In the genomic region with DNA sequence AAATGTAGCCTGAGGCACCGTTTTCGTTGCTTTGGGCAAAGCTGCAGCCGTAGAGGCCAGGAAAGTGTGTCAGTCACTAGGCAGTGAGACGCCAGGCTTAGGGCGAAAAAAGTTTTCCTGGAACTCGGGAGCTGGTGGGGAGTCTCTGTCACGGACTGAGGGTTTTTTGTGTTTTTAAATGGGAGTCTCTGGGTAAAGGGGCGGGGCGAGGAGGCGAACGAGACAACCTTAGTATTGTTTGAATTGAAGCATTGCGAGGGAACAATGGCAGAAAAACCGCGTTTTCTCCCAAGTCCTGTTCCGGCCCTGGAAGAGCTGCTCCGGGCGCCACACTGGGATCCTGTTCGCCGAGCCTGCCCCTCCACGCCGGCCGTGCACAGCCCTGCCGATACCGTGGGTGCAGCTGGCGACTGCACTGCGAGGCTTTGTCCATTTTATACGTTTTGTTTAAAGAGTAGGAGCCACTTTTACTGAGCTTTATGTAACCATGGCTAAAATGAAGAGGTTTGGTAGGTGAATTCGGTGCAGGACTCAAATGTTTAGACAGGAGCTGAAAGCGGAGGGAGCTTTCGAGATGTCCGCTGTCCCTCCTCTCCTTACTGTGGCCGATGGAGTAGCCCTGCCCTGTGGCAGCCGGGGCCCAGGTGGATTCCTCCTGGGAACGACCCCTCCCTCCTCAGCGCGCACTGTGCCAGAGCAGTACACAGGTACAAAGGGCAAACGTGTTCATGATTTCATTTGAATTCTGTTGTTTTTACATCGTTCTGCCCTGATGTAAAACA, we compare ENCODE assay signal across 10 cellular contexts. TPM values are rescaled to one million over a fixed set of nuclear protein-coding genes. Genes with fewer than 3 reads are reported as not detected.
DNase-seq lines count a peak whose midpoint lies in the region; ATAC-seq and TF ChIP-seq lines count a peak whose summit lies in the region.
"Had no signal": no experiment of that assay in that cellular context is flagged by ENCODE, and none has a peak within 500 bp of the region (broad histone marks: within the 10 kb centered on the region; RNA-seq: fewer than 3 reads in every experiment).

No MANE protein-coding gene starts in this region.

- H3K36me3 ChIP-seq in liver (ENCODE audit: control insufficient read depth in 4 of 4, insufficient read depth in 3 of 4, low read depth in 1 of 4, low read length in 3 of 4) (no peaks in the 10 kb centered on the region), upper lobe of left lung (peaks cover 0 to 8% (median 0%) of the 10 kb centered on the region in 4 donors), OCI-LY7 (ENCODE audit: insufficient read depth, low read length) (no peaks in the 10 kb centered on the region)
- no peaks in the 10 kb centered on the region for H3K36me3 ChIP-seq in CD4-positive, alpha-beta memory T cell (ENCODE audit: insufficient read depth, low read length)
- H3K36me3 ChIP-seq: BE2C had no signal

- no peaks in the 10 kb centered on the region for H3K9me3 Mint-ChIP-seq in activated CD4-positive, alpha-beta T cell treated with anti-CD3 and anti-CD28 coated beads, Interleukin-2, amount 10 ng/mL, durations not matched to agents 24 days and 14 days
- peaks cover 0 to 2% (median 0%) of the 10 kb centered on the region in 8 donors for H3K9me3 Mint-ChIP-seq in CD4-positive, alpha-beta memory T cell

- peaks cover 5% of the 10 kb centered on the region for H3K4me1 Mint-ChIP-seq in activated CD4-positive, alpha-beta T cell treated with anti-CD3 and anti-CD28 coated beads, Interleukin-2, amount 10 ng/mL, durations not matched to agents 24 days and 14 days
- H3K4me1 Mint-ChIP-seq in CD4-positive, alpha-beta memory T cell: peaks cover 0 to 12% (median 3%) of the 10 kb centered on the region in 4 donors

- H3K4me3 ChIP-seq in liver (ENCODE audit: low read depth in 1 of 3, low read length in 3 of 3) (peak overlapping the region; percentile 20 to 55 (median 25)), upper lobe of left lung (peak overlapping the region; percentile 56 to 81 (median 71)), OCI-LY7 (ENCODE audit: low read depth, low read length, poor library complexity, severe bottlenecking) (no peak overlapping the region)
- H3K4me3 ChIP-seq in CD4-positive, alpha-beta memory T cell (ENCODE audit: low read length in 2 of 2): no peak overlapping the region

- peaks cover 2% of the 10 kb centered on the region for H3K36me3 Mint-ChIP-seq in activated CD4-positive, alpha-beta T cell treated with anti-CD3 and anti-CD28 coated beads, Interleukin-2, amount 10 ng/mL, durations not matched to agents 24 days and 14 days (ENCODE audit: low read depth)
- H3K36me3 Mint-ChIP-seq in CD4-positive, alpha-beta memory T cell: no peaks in the 10 kb centered on the region

- no peak overlapping the region for H3K9ac ChIP-seq in liver (ENCODE audit: low read depth in 1 of 2, low read length in 2 of 2)

- no TSS peak for BruUV-seq in OCI-LY7 (replicated peaks; lab: Mats Ljungman, UMichigan)

- DNase-seq in activated CD4-positive, alpha-beta T cell treated with anti-CD3 and anti-CD28 coated beads, Interleukin-2, amount 10 ng/mL, durations not matched to agents 24 days and 14 days: no peak
- DNase-seq in activated CD4-positive, alpha-beta T cell treated with anti-CD3 and anti-CD28 coated beads for 4 hours: no peak
- DNase-seq in upper lobe of left lung: no peak
- DNase-seq in OCI-LY7 (ENCODE audit: low spot score): no peak
- no peak for DNase-seq in CD4-positive, alpha-beta memory T cell
- DNase-seq: BE2C had no signal

- H2AFZ ChIP-seq in OCI-LY7 (ENCODE audit: low read length): no peak overlapping the region

- WGBS in liver: 3% methylated on average over 38 of the region's 38 CpGs
- 2 to 3% methylated on average over 23 to 38 of the region's 38 CpGs for WGBS in upper lobe of left lung, 2 donors

- peak overlapping the region; percentile 45 for H3K27ac Mint-ChIP-seq in activated CD4-positive, alpha-beta T cell treated with anti-CD3 and anti-CD28 coated beads, Interleukin-2, amount 10 ng/mL, durations not matched to agents 24 days and 14 days
- no peak overlapping the region for H3K27ac Mint-ChIP-seq in CD4-positive, alpha-beta memory T cell

- H3K9me3 ChIP-seq in liver (ENCODE audit: control insufficient read depth in 4 of 4, low read length in 3 of 4) (no peaks in the 10 kb centered on the region), upper lobe of left lung (no peaks in the 10 kb centered on the region), OCI-LY7 (ENCODE audit: low read length) (no peaks in the 10 kb centered on the region)
- H3K9me3 ChIP-seq in CD4-positive, alpha-beta memory T cell (ENCODE audit: control insufficient read depth in 1 of 2, low read length in 2 of 2): no peaks in the 10 kb centered on the region
- H3K9me3 ChIP-seq: BE2C had no signal

- TF ChIP-seq POLR2A in upper lobe of left lung (IDR thresholded peaks at IDR 0.05): no peak

- intact Hi-C loops in activated CD4-positive, alpha-beta T cell treated with anti-CD3 and anti-CD28 coated beads, Interleukin-2, amount 10 ng/mL, durations not matched to agents 24 days and 14 days (cut with micrococcal nuclease): loop anchor here (5.0 to 10.0 kb wide), 2 partner anchors 104 to 806 kb away; a partner anchor contains a TSS
- intact Hi-C loops in OCI-LY7 (cut with micrococcal nuclease; ENCODE audit: unreplicated experiment): no loop called here
- intact Hi-C loops in CD4-positive, alpha-beta memory T cell (cut with micrococcal nuclease): no loop called here

- TF ChIP-seq RAD21 in liver (IDR thresholded peaks at IDR 0.05): no peak

- no peak for TF ChIP-seq EP300 in upper lobe of left lung (IDR thresholded peaks at IDR 0.05)

- POLR2A ChIA-PET in OCI-LY7 (lab: Charles Lee): no interaction called here
- POLR2A ChIA-PET in CD4-positive, alpha-beta memory T cell (lab: Charles Lee; ENCODE audit: partially characterized antibody): no interaction called here

- no peaks in the 10 kb centered on the region for H3K9me2 ChIP-seq in OCI-LY7 (ENCODE audit: insufficient read depth, low read length)

- H3K27me3 Mint-ChIP-seq in activated CD4-positive, alpha-beta T cell treated with anti-CD3 and anti-CD28 coated beads, Interleukin-2, amount 10 ng/mL, durations not matched to agents 24 days and 14 days: peaks cover 73% of the 10 kb centered on the region
- H3K27me3 Mint-ChIP-seq in CD4-positive, alpha-beta memory T cell: peaks cover 39 to 46% of the 10 kb centered on the region in 2 donors

- no peaks in the 10 kb centered on the region for H4K20me1 ChIP-seq in OCI-LY7 (ENCODE audit: insufficient read depth, low read length)

- no peak for TF ChIP-seq CTCF in liver (IDR thresholded peaks at IDR 0.05; ENCODE audit: low read depth, low read length, missing input control)
- no peak for TF ChIP-seq CTCF in upper lobe of left lung (IDR thresholded peaks at IDR 0.05)
- no peak for TF ChIP-seq CTCF in OCI-LY7 (conservative IDR thresholded peaks at IDR 0.05; ENCODE audit: low read length)

- peak overlapping the region; percentile 51 for H3K4me3 Mint-ChIP-seq in activated CD4-positive, alpha-beta T cell treated with anti-CD3 and anti-CD28 coated beads, Interleukin-2, amount 10 ng/mL, durations not matched to agents 24 days and 14 days
- peak overlapping the region in 1 of 8 donors; percentile 17 for H3K4me3 Mint-ChIP-seq in CD4-positive, alpha-beta memory T cell

- H3K79me2 ChIP-seq in OCI-LY7 (ENCODE audit: insufficient read depth, low read depth, low read length): no peaks in the 10 kb centered on the region

- CTCF ChIA-PET in OCI-LY7 (lab: Charles Lee; ENCODE audit: unreplicated experiment): no interaction called here
- CTCF ChIA-PET in CD4-positive, alpha-beta memory T cell (lab: Charles Lee; ENCODE audit: partially characterized antibody): no interaction called here

- peak in 1 of 2 donors; percentile 18 for ATAC-seq in upper lobe of left lung (ENCODE audit: low FRiP score in 2 of 2)
- no peak for ATAC-seq in GM21717 (IDR thresholded peaks at IDR 0.05; ENCODE audit: unreplicated experiment)

- H3K4me2 ChIP-seq in OCI-LY7 (ENCODE audit: low read length): no peak overlapping the region

- H3K4me1 ChIP-seq in liver (ENCODE audit: control insufficient read depth in 4 of 4, insufficient read depth in 4 of 4, low read length in 3 of 4) (peaks cover 3 to 33% (median 20%) of the 10 kb centered on the region in 4 donors), upper lobe of left lung (peaks cover 18 to 61% (median 33%) of the 10 kb centered on the region in 4 donors), OCI-LY7 (ENCODE audit: insufficient read depth, low read length, poor library complexity, severe bottlenecking) (no peaks in the 10 kb centered on the region)
- H3K4me1 ChIP-seq in CD4-positive, alpha-beta memory T cell (ENCODE audit: insufficient read depth, low read length): no peaks in the 10 kb centered on the region
- H3K4me1 ChIP-seq: BE2C had no signal

- H3K27me3 ChIP-seq in liver (ENCODE audit: control insufficient read depth in 4 of 4, insufficient read depth in 4 of 4, low read length in 3 of 4) (peaks cover 3 to 21% (median 8%) of the 10 kb centered on the region in 4 donors), upper lobe of left lung (peaks cover 0 to 7% (median 3%) of the 10 kb centered on the region in 4 donors)
- peaks cover 4% of the 10 kb centered on the region for H3K27me3 ChIP-seq in CD4-positive, alpha-beta memory T cell (ENCODE audit: insufficient read depth, low read length)

- H3K27ac ChIP-seq in cingulate gyrus (ENCODE audit: low read depth, low read length): peak overlapping the region; percentile 65
- peak overlapping the region; percentile 51 to 79 for H3K27ac ChIP-seq in liver (ENCODE audit: low read depth in 1 of 2, low read length in 2 of 2)
- H3K27ac ChIP-seq in upper lobe of left lung: peak overlapping the region; percentile 91 to 95 (median 93)
- H3K27ac ChIP-seq in OCI-LY7 (ENCODE audit: low read depth, low read length, poor library complexity, severe bottlenecking): no peak overlapping the region
- no peak overlapping the region for H3K27ac ChIP-seq in CD4-positive, alpha-beta memory T cell (ENCODE audit: low read depth, low read length)
- H3K27ac ChIP-seq: HL-60 had no signal

RNA-seq across cellular contexts. Expression of a gene that starts 1.5 kb away (rescaled TPM):
- not detected in 2 replicates for total RNA-seq in activated CD4-positive, alpha-beta T cell treated with anti-CD3 and anti-CD28 coated beads, Interleukin-2, amount 10 ng/mL, durations not matched to agents 24 days and 14 days
- 10 to 100 TPM; 40.0 to 45.2 TPM for total RNA-seq in liver
- 10 to 100 TPM in 1 of 2 donors, 1 to 10 TPM in 1; 8.0 to 40.7 TPM for polyA plus RNA-seq in liver
- total RNA-seq in upper lobe of left lung: 100 to 1,000 TPM; 169 to 458 (median 258) TPM
- total RNA-seq in OCI-LY7 (2014; rRNA removed; shearing (Covaris generic)): 2.5 TPM in 1 of 2 replicates, not detected in the other
- total RNA-seq in OCI-LY7 (2022): 0.24 and 0.34 TPM in 2 replicates
- total RNA-seq in CD4-positive, alpha-beta memory T cell: not detected
- polyA plus RNA-seq in CD4-positive, alpha-beta memory T cell: not detected

RNA-seq across cellular contexts. Expression of a gene that starts 1.6 kb away (rescaled TPM):
- not detected in 2 replicates for total RNA-seq in activated CD4-positive, alpha-beta T cell treated with anti-CD3 and anti-CD28 coated beads, Interleukin-2, amount 10 ng/mL, durations not matched to agents 24 days and 14 days
- 10 to 100 TPM; 41.0 to 68.5 TPM for total RNA-seq in liver
- polyA plus RNA-seq in liver: 10 to 100 TPM in 1 of 2 donors, 1 to 10 TPM in 1; 5.0 to 34.7 TPM
- total RNA-seq in upper lobe of left lung: 100 to 1,000 TPM in 4 of 6 donors, 10 to 100 TPM in 2; 81.7 to 309 (median 167) TPM
- not detected in 2 replicates for total RNA-seq in OCI-LY7 (2014; rRNA removed; shearing (Covaris generic))
- 0.06 and 0.39 TPM in 2 replicates for total RNA-seq in OCI-LY7 (2022)
- not detected for total RNA-seq in CD4-positive, alpha-beta memory T cell
- not detected for polyA plus RNA-seq in CD4-positive, alpha-beta memory T cell

Comparison
In these comparisons a context has a peak if more than half of its experiments do, and no peak if none do; other contexts are left out.
1. H3K27ac ChIP-seq: peak in cingulate gyrus (single experiment), liver (2 of 2) and upper lobe of left lung (4 of 4); none in OCI-LY7 (single experiment) and CD4-positive, alpha-beta memory T cell (single experiment).
2. H3K4me3 ChIP-seq: peak in liver (3 of 3) and upper lobe of left lung (4 of 4); none in OCI-LY7 (single experiment) and CD4-positive, alpha-beta memory T cell (0 of 2).
3. RNA of a gene that starts 1.5 kb away (total RNA-seq): 169 to 458 TPM in upper lobe of left lung and 40.0 to 45.2 TPM in liver; 0.24 to 2.5 TPM in OCI-LY7, not detected in CD4-positive, alpha-beta memory T cell and not detected in activated CD4-positive, alpha-beta T cell treated with anti-CD3 and anti-CD28 coated beads, Interleukin-2, amount 10 ng/mL, durations not matched to agents 24 days and 14 days; every median in the first group is over 10 times any median in the second.
4. RNA of a gene that starts 1.6 kb away (total RNA-seq): 81.7 to 309 TPM in upper lobe of left lung and 41.0 to 68.5 TPM in liver; 0.06 to 0.39 TPM in OCI-LY7, not detected in activated CD4-positive, alpha-beta T cell treated with anti-CD3 and anti-CD28 coated beads, Interleukin-2, amount 10 ng/mL, durations not matched to agents 24 days and 14 days and not detected in CD4-positive, alpha-beta memory T cell; every median in the first group is over 10 times any median in the second.